Comparison of ENCODE assay signal across 16 cellular contexts in genomic region chr5:89759824-89760223, GRCh38.
"Had no signal": no experiment of that assay in that cellular context is flagged by ENCODE, and none has a peak within 500 bp of the region (broad histone marks: within the 10 kb centered on the region; RNA-seq: fewer than 3 reads in every experiment).

No MANE protein-coding gene starts in this region.

- DNase-seq: cerebellar nuclear complex; dermis blood vessel endothelial cell; foreskin melanocyte; head of caudate nucleus; hippocampal formation; mammary epithelial cell; natural killer cell; posterior cingulate gyrus; sigmoid colon; small intestine; stimulated activated CD4-positive, alpha-beta T cell treated with anti-CD3 and anti-CD28 coated beads, Interleukin-12 subunit alpha, Interleukin-12 subunit beta, amount 100 ng/mL, for 4 hours; stimulated activated naive CD4-positive, alpha-beta T cell; stomach; substantia nigra; transverse colon had no signal

- H3K36me3 ChIP-seq: right atrium auricular region, sigmoid colon, stomach, transverse colon had no signal

- H3K27me3 ChIP-seq: right atrium auricular region, sigmoid colon, stomach, transverse colon had no signal

- H3K9me3 ChIP-seq: right atrium auricular region, sigmoid colon, stomach, transverse colon had no signal

- ATAC-seq: natural killer cell had no signal

- H3K4me3 ChIP-seq: right atrium auricular region, sigmoid colon, stomach, transverse colon had no signal

- H3K4me1 ChIP-seq: right atrium auricular region, stomach had no signal

- H3K27ac ChIP-seq: right atrium auricular region, sigmoid colon, stomach, transverse colon had no signal
